ENCODE assay signal across 33 cellular contexts in genomic region chr18:28831908-28832307, GRCh38.
"Had no signal": no experiment of that assay in that cellular context is flagged by ENCODE, and none has a peak within 500 bp of the region (broad histone marks: within the 10 kb centered on the region; RNA-seq: fewer than 3 reads in every experiment).

No MANE protein-coding gene starts in this region.

- ATAC-seq: activated CD4-positive, alpha-beta T cell treated with anti-CD3 and anti-CD28 coated beads for 36 hours; activated CD8-positive, alpha-beta T cell treated with anti-CD3 and anti-CD28 coated beads, Interleukin-2, amount 10 ng/mL, durations not matched to agents 7 days and 5 days; activated naive CD4-positive, alpha-beta T cell treated with anti-CD3 and anti-CD28 coated beads, Interleukin-2, amount 50 U/mL, for 72 hours; activated T-cell treated with anti-CD3 and anti-CD28 coated beads, Interleukin-2, amount 50 U/mL, for 72 hours; esophagus mucosa; T-helper 17 cell had no signal

- H3K4me1 ChIP-seq: ascending aorta, breast epithelium had no signal

- H3K4me1 Mint-ChIP-seq: activated CD4-positive, alpha-beta T cell treated with anti-CD3 and anti-CD28 coated beads for 36 hours; activated CD4-positive, alpha-beta T cell treated with anti-CD3 and anti-CD28 coated beads, Interleukin-2, amount 10 ng/mL, durations not matched to agents 24 days and 14 days; activated naive CD4-positive, alpha-beta T cell treated with anti-CD3 and anti-CD28 coated beads, Interleukin-2, amount 10 ng/mL, durations not matched to agents 7 days and 5 days; activated naive CD8-positive, alpha-beta T cell treated with anti-CD3 and anti-CD28 coated beads, Interleukin-2, amount 10 ng/mL, durations not matched to agents 7 days and 5 days; T-helper 17 cell had no signal

- H3K27me3 Mint-ChIP-seq: activated CD4-positive, alpha-beta memory T cell treated with anti-CD3 and anti-CD28 coated beads for 36 hours; activated CD4-positive, alpha-beta T cell treated with anti-CD3 and anti-CD28 coated beads for 36 hours; activated CD4-positive, alpha-beta T cell treated with anti-CD3 and anti-CD28 coated beads, Interleukin-2, amount 10 ng/mL, durations not matched to agents 24 days and 14 days; activated naive CD4-positive, alpha-beta T cell treated with anti-CD3 and anti-CD28 coated beads, Interleukin-2, amount 10 ng/mL, durations not matched to agents 7 days and 5 days; activated naive CD8-positive, alpha-beta T cell treated with anti-CD3 and anti-CD28 coated beads, Interleukin-2, amount 10 ng/mL, durations not matched to agents 7 days and 5 days; activated T-cell treated with anti-CD3 and anti-CD28 coated beads, Interleukin-2, amount 50 U/mL, for 24 hours; brain; dendritic cell treated with granulocyte-macrophage colony-stimulating factor and Interleukin-4, amounts not matched to agents 40 ng/mL and 50 ng/mL, for 4 days; T-helper 17 cell had no signal

- H3K27me3 ChIP-seq: ascending aorta, breast epithelium, cardiac muscle cell, dorsolateral prefrontal cortex had no signal

- H3K9me3 Mint-ChIP-seq: endodermal cell had no signal

- H3K4me3 Mint-ChIP-seq: activated CD4-positive, alpha-beta memory T cell treated with anti-CD3 and anti-CD28 coated beads for 36 hours; activated CD4-positive, alpha-beta T cell treated with anti-CD3 and anti-CD28 coated beads for 36 hours; activated CD4-positive, alpha-beta T cell treated with anti-CD3 and anti-CD28 coated beads, Interleukin-2, amount 10 ng/mL, durations not matched to agents 24 days and 14 days; activated CD8-positive, alpha-beta T cell treated with anti-CD3 and anti-CD28 coated beads, Interleukin-2, amount 10 ng/mL, durations not matched to agents 7 days and 5 days; activated naive CD4-positive, alpha-beta T cell treated with anti-CD3 and anti-CD28 coated beads, Interleukin-2, amount 10 ng/mL, durations not matched to agents 7 days and 5 days; activated naive CD8-positive, alpha-beta T cell treated with anti-CD3 and anti-CD28 coated beads, Interleukin-2, amount 10 ng/mL, durations not matched to agents 7 days and 5 days; activated T-cell treated with anti-CD3 and anti-CD28 coated beads, Interleukin-2, amount 50 U/mL, for 24 hours; activated T-cell treated with anti-CD3 and anti-CD28 coated beads, Interleukin-2, amount 50 U/mL, for 72 hours; dendritic cell treated with granulocyte-macrophage colony-stimulating factor and Interleukin-4, amounts not matched to agents 40 ng/mL and 50 ng/mL, for 4 days; endodermal cell; T-helper 17 cell; T-helper 2 cell treated with Interferon-gamma antibody and Interleukin-4, amounts not matched to agents 5 μg/mL and 100 μg/mL, for 36 hours had no signal

- H3K36me3 ChIP-seq: ascending aorta, breast epithelium, cardiac muscle cell, WERI-Rb-1 had no signal

- H3K27ac ChIP-seq: ascending aorta, breast epithelium, cardiac muscle cell, coronary artery, WERI-Rb-1 had no signal

- H3K9me3 ChIP-seq: ascending aorta, breast epithelium had no signal

- H3K4me3 ChIP-seq: ascending aorta, breast epithelium, cardiac muscle cell, coronary artery, dorsolateral prefrontal cortex had no signal

- H3K36me3 Mint-ChIP-seq: activated CD4-positive, alpha-beta memory T cell treated with anti-CD3 and anti-CD28 coated beads for 36 hours; activated naive CD4-positive, alpha-beta T cell treated with anti-CD3 and anti-CD28 coated beads, Interleukin-2, amount 10 ng/mL, durations not matched to agents 7 days and 5 days; activated naive CD4-positive, alpha-beta T cell treated with anti-CD3 and anti-CD28 coated beads, Interleukin-2, amount 50 U/mL, for 72 hours; activated naive CD8-positive, alpha-beta T cell treated with anti-CD3 and anti-CD28 coated beads, Interleukin-2, amount 10 ng/mL, durations not matched to agents 7 days and 5 days; brain had no signal

- DNase-seq: activated CD4-positive, alpha-beta memory T cell treated with anti-CD3 and anti-CD28 coated beads for 36 hours; activated CD4-positive, alpha-beta T cell treated with anti-CD3 and anti-CD28 coated beads for 36 hours; activated CD4-positive, alpha-beta T cell treated with anti-CD3 and anti-CD28 coated beads, Interleukin-2, amount 10 ng/mL, durations not matched to agents 24 days and 14 days; activated CD4-positive, CD25-positive, alpha-beta regulatory T cell; activated CD4-positive, CD25-positive, alpha-beta regulatory T cell treated with anti-CD3 and anti-CD28 coated beads, Interleukin-2, amount 50 U/mL, for 72 hours; activated CD8-positive, alpha-beta memory T cell treated with anti-CD3 and anti-CD28 coated beads, Interleukin-2, amount 50 U/mL, for 48 hours; activated CD8-positive, alpha-beta T cell treated with anti-CD3 and anti-CD28 coated beads, Interleukin-2, amount 10 ng/mL, durations not matched to agents 7 days and 5 days; activated gamma-delta T cell; activated naive CD4-positive, alpha-beta T cell; activated naive CD4-positive, alpha-beta T cell treated with anti-CD3 and anti-CD28 coated beads, Interleukin-2, amount 10 ng/mL, durations not matched to agents 7 days and 5 days; activated naive CD8-positive, alpha-beta T cell treated with anti-CD3 and anti-CD28 coated beads, Interleukin-2, amount 10 ng/mL, durations not matched to agents 7 days and 5 days; activated T-cell treated with anti-CD3 and anti-CD28 coated beads for 4 hours; activated T-cell treated with anti-CD3 and anti-CD28 coated beads, Interleukin-2, amount 50 U/mL, for 24 hours; activated T-cell treated with anti-CD3 and anti-CD28 coated beads, Interleukin-2, amount 50 U/mL, for 72 hours; central memory CD4-positive, alpha-beta T cell; cerebellar nuclear complex; dorsolateral prefrontal cortex; effector memory CD4-positive, alpha-beta T cell; endodermal cell; head of caudate nucleus; T-helper 1 cell; T-helper 17 cell; T1000; WERI-Rb-1 had no signal

- H3K27ac Mint-ChIP-seq: activated CD4-positive, alpha-beta memory T cell treated with anti-CD3 and anti-CD28 coated beads for 36 hours; activated CD4-positive, alpha-beta T cell treated with anti-CD3 and anti-CD28 coated beads for 36 hours; activated CD4-positive, alpha-beta T cell treated with anti-CD3 and anti-CD28 coated beads, Interleukin-2, amount 10 ng/mL, durations not matched to agents 24 days and 14 days; activated CD8-positive, alpha-beta T cell treated with anti-CD3 and anti-CD28 coated beads, Interleukin-2, amount 10 ng/mL, durations not matched to agents 7 days and 5 days; activated naive CD4-positive, alpha-beta T cell treated with anti-CD3 and anti-CD28 coated beads, Interleukin-2, amount 10 ng/mL, durations not matched to agents 7 days and 5 days; activated naive CD4-positive, alpha-beta T cell treated with anti-CD3 and anti-CD28 coated beads, Interleukin-2, amount 50 U/mL, for 72 hours; activated naive CD8-positive, alpha-beta T cell treated with anti-CD3 and anti-CD28 coated beads, Interleukin-2, amount 10 ng/mL, durations not matched to agents 7 days and 5 days; activated T-cell treated with anti-CD3 and anti-CD28 coated beads, Interleukin-2, amount 50 U/mL, for 24 hours; activated T-cell treated with anti-CD3 and anti-CD28 coated beads, Interleukin-2, amount 50 U/mL, for 72 hours; dendritic cell treated with granulocyte-macrophage colony-stimulating factor and Interleukin-4, amounts not matched to agents 40 ng/mL and 50 ng/mL, for 4 days; endodermal cell; T-helper 17 cell; T-helper 2 cell treated with Interferon-gamma antibody and Interleukin-4, amounts not matched to agents 5 μg/mL and 100 μg/mL, for 36 hours had no signal
